ENCODE assay signal across 15 cellular contexts in genomic region chr10:118615888-118616287, GRCh38. TPM values are rescaled to one million over a fixed set of nuclear protein-coding genes. Genes with fewer than 3 reads are reported as not detected.
A peak's percentile ranks its signal among the peaks of the same experiment; 100 is the strongest.
DNase-seq lines count a peak whose midpoint lies in the region; ATAC-seq and TF ChIP-seq lines count a peak whose summit lies in the region.
"Had no signal": no experiment of that assay in that cellular context is flagged by ENCODE, and none has a peak within 500 bp of the region (broad histone marks: within the 10 kb centered on the region; RNA-seq: fewer than 3 reads in every experiment).

No MANE protein-coding gene starts in this region.

- ATAC-seq in GM19397 (IDR thresholded peaks at IDR 0.05; ENCODE audit: unreplicated experiment) (no peak), left lobe of liver (no peak)
- ATAC-seq: activated CD4-positive, CD25-positive, alpha-beta regulatory T cell treated with anti-CD3 and anti-CD28 coated beads, Interleukin-2, amount 50 U/mL, for 24 hours; lower lobe of right lung had no signal

- H4K20me1 ChIP-seq in SK-N-SH (ENCODE audit: insufficient read depth), result no peaks in the 10 kb centered on the region

- H3K4me1 ChIP-seq in SK-N-SH (ENCODE audit: control insufficient read depth in 1 of 2, insufficient read depth in 2 of 2, low read depth in 1 of 2, low read length in 1 of 2) (peaks cover 0 to 29% of the 10 kb centered on the region in 2 experiments; a peak in 2 of 4 replicates), suprapubic skin (peaks cover 2% of the 10 kb centered on the region)
- H3K4me1 ChIP-seq: Caco-2 had no signal

- H3K27ac ChIP-seq in SK-N-SH (ENCODE audit: low read depth in 2 of 2, low read length in 1 of 2) (peak overlapping the region in 1 of 2 experiments; percentile 70; a peak in 2 of 4 replicates), suprapubic skin (no peak overlapping the region)
- H3K27ac ChIP-seq: lower lobe of right lung had no signal

- peak; percentile 29; the same call in 1 of the 2 replicates for TF ChIP-seq RAD21 in SK-N-SH (IDR thresholded peaks at IDR 0.05; ENCODE audit: low read length)

- WGBS in SK-N-SH (ENCODE audit: low lambda C conversion rate), result 14% methylated on average over 5 of the region's 5 CpGs
- WGBS in suprapubic skin, result 24% methylated on average over 5 of the region's 5 CpGs

- POLR2A ChIA-PET in SK-N-SH (lab: Yijun Ruan, JAX), result interaction anchor here (1.3 kb wide), 1 partner anchor 53 kb away, joined by 12 read pairs; no protein-coding TSS in a partner anchor

- no peaks in the 10 kb centered on the region for H3K9me2 ChIP-seq in SK-N-SH

- DNase-seq in HPDE6-E6E7 (ENCODE audit: extremely low spot score) (peak; percentile 23), SK-N-SH (peak; percentile 66), foreskin fibroblast (peak; percentile 25 to 56), suprapubic skin (ENCODE audit: low spot score in 2 of 2) (no peak), Kasumi-1 (lab: John Stamatoyannopoulos, UW) (no peak), GDM1 (lab: John Stamatoyannopoulos, UW) (no peak), left lobe of liver (ENCODE audit: low spot score) (no peak)
- DNase-seq: activated naive CD8-positive, alpha-beta T cell treated with anti-CD3 and anti-CD28 coated beads for 36 hours; Caco-2; central memory CD4-positive, alpha-beta T cell; lower lobe of right lung; small intestine had no signal

- H3K4me2 ChIP-seq in SK-N-SH, result no peak overlapping the region

- H3K36me3 ChIP-seq in SK-N-SH (replicated peaks in 1 of 2; ENCODE audit: control insufficient read depth in 1 of 2, insufficient read depth in 2 of 2, low read length in 1 of 2), result no peaks in the 10 kb centered on the region
- H3K36me3 ChIP-seq in suprapubic skin, result no peaks in the 10 kb centered on the region
- H3K36me3 ChIP-seq: lower lobe of right lung had no signal

- peak; percentile 31 for TF ChIP-seq CTCF in SK-N-SH (IDR thresholded peaks at IDR 0.05)
- TF ChIP-seq CTCF in foreskin fibroblast (IDR thresholded peaks at IDR 0.05; ENCODE audit: low read depth, low read length), result no peak
- TF ChIP-seq CTCF in suprapubic skin (IDR thresholded peaks at IDR 0.05), result peak; percentile 20 to 23

- H3F3A ChIP-seq in SK-N-SH (replicated peaks; ENCODE audit: insufficient read depth), result no peaks in the 10 kb centered on the region

- H3K9me3 ChIP-seq in SK-N-SH (no peaks in the 10 kb centered on the region), suprapubic skin (no peaks in the 10 kb centered on the region)
- H3K9me3 ChIP-seq: lower lobe of right lung had no signal

- H2AFZ ChIP-seq in SK-N-SH (ENCODE audit: low read depth), result no peak overlapping the region

- CTCF ChIA-PET in SK-N-SH (lab: Yijun Ruan, JAX), result interaction anchor here (0.7 to 7.2 kb wide), 17 partner anchors 11 to 396 kb away, joined by 3 to 51 read pairs (median 4); partner anchors contain the start of gene PRLHR

- TF ChIP-seq POLR2A in suprapubic skin (IDR thresholded peaks at IDR 0.05), result no peak

- H3K4me3 ChIP-seq in SK-N-SH (ENCODE audit: low read depth in 2 of 2, low read length in 1 of 2) (no peak overlapping the region), foreskin fibroblast (ENCODE audit: low read depth in 1 of 2, low read length in 2 of 2) (no peak overlapping the region), suprapubic skin (no peak overlapping the region)
- H3K4me3 ChIP-seq: lower lobe of right lung had no signal

- H3K79me2 ChIP-seq in SK-N-SH (ENCODE audit: insufficient read depth), result no peaks in the 10 kb centered on the region

- H3K9ac ChIP-seq in SK-N-SH, result no peak overlapping the region

- H3K27me3 ChIP-seq in SK-N-SH (ENCODE audit: insufficient read depth) (no peaks in the 10 kb centered on the region; the same call in 1 of the 2 replicates), suprapubic skin (peaks cover 60% of the 10 kb centered on the region)

- TF ChIP-seq EP300 in SK-N-SH (IDR thresholded peaks at IDR 0.05; ENCODE audit: borderline replicate concordance in 1 of 2, low read depth in 1 of 2, low read length in 1 of 2) (peak in 1 of 2 experiments; percentile 94; a peak in 2 of 4 replicates), suprapubic skin (IDR thresholded peaks at IDR 0.05) (no peak)

TF ChIP-seq in SK-N-SH, 30 proteins besides CTCF, POLR2A, EP300 and RAD21 (continues in another document):
- TF ChIP-seq GABPA (IDR thresholded peaks at IDR 0.05; ENCODE audit: low read depth) (no peak), ELF1 (IDR thresholded peaks at IDR 0.05) (no peak), POLR2AphosphoS5 (IDR thresholded peaks at IDR 0.05; ENCODE audit: low read depth, low read length) (no peak), USF2 (IDR thresholded peaks at IDR 0.05; ENCODE audit: borderline replicate concordance, low read depth, low read length) (no peak), MXI1 (IDR thresholded peaks at IDR 0.05; ENCODE audit: low read depth, low read length) (0 out of 2 replicates have a peak, but pooled peaks have one; percentile 51), NFIC (IDR thresholded peaks at IDR 0.05; ENCODE audit: borderline replicate concordance) (no peak), RCOR1 (IDR thresholded peaks at IDR 0.05; ENCODE audit: low read length) (peak; percentile 95), JUND (IDR thresholded peaks at IDR 0.05) (no peak), ZBTB33 (IDR thresholded peaks at IDR 0.05; ENCODE audit: borderline replicate concordance, low read depth) (no peak), MAX (IDR thresholded peaks at IDR 0.05; ENCODE audit: low read depth) (no peak), RFX5 (IDR thresholded peaks at IDR 0.05; ENCODE audit: low read length) (0 out of 2 replicates have a peak, but pooled peaks have one; percentile 53), TEAD4 (IDR thresholded peaks at IDR 0.05; ENCODE audit: borderline replicate concordance, insufficient read depth) (no peak), FOSL2 (IDR thresholded peaks at IDR 0.05; ENCODE audit: borderline replicate concordance, low read depth) (no peak), USF1 (IDR thresholded peaks at IDR 0.05; ENCODE audit: borderline replicate concordance, low read depth) (no peak), GATA2 (CRISPR knock-in tag; IDR thresholded peaks at IDR 0.05) (peak; percentile 92)
- TF ChIP-seq, protein P1, sequence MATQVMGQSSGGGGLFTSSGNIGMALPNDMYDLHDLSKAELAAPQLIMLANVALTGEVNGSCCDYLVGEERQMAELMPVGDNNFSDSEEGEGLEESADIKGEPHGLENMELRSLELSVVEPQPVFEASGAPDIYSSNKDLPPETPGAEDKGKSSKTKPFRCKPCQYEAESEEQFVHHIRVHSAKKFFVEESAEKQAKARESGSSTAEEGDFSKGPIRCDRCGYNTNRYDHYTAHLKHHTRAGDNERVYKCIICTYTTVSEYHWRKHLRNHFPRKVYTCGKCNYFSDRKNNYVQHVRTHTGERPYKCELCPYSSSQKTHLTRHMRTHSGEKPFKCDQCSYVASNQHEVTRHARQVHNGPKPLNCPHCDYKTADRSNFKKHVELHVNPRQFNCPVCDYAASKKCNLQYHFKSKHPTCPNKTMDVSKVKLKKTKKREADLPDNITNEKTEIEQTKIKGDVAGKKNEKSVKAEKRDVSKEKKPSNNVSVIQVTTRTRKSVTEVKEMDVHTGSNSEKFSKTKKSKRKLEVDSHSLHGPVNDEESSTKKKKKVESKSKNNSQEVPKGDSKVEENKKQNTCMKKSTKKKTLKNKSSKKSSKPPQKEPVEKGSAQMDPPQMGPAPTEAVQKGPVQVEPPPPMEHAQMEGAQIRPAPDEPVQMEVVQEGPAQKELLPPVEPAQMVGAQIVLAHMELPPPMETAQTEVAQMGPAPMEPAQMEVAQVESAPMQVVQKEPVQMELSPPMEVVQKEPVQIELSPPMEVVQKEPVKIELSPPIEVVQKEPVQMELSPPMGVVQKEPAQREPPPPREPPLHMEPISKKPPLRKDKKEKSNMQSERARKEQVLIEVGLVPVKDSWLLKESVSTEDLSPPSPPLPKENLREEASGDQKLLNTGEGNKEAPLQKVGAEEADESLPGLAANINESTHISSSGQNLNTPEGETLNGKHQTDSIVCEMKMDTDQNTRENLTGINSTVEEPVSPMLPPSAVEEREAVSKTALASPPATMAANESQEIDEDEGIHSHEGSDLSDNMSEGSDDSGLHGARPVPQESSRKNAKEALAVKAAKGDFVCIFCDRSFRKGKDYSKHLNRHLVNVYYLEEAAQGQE (IDR thresholded peaks at IDR 0.05; ENCODE audit: low read depth, low read length), result no peak

RNA-seq across cellular contexts. Expression of gene PRLHR, which starts 20.4 kb away (rescaled TPM):
- polyA plus RNA-seq in SK-N-SH (2012; rRNA removed), result 0.03 TPM in 1 of 2 replicates, not detected in the other
- polyA plus RNA-seq in SK-N-SH (2012; cell fraction: cytosol; rRNA removed), result under 0.01 TPM in 2 replicates
- polyA plus RNA-seq in SK-N-SH (2012; cell fraction: nucleus; rRNA removed), result not detected in 2 replicates
- total RNA-seq in suprapubic skin (not detected), left lobe of liver (not detected)
- total RNA-seq: activated naive CD8-positive, alpha-beta T cell treated with anti-CD3 and anti-CD28 coated beads for 36 hours; Caco-2; endothelial cell of umbilical vein; lower lobe of right lung had no signal
- polyA plus RNA-seq: endothelial cell of umbilical vein had no signal

Comparison
In these comparisons a context has a peak if more than half of its experiments do, and no peak if none do; other contexts are left out.
1. DNase-seq: peak in HPDE6-E6E7 (single experiment), SK-N-SH (single experiment) and foreskin fibroblast (2 of 2); none in suprapubic skin (0 of 2), Kasumi-1 (0 of 2), GDM1 (single experiment) and left lobe of liver (single experiment).